Comparison of ENCODE assay signal across 1 cellular context in the genomic region with DNA sequence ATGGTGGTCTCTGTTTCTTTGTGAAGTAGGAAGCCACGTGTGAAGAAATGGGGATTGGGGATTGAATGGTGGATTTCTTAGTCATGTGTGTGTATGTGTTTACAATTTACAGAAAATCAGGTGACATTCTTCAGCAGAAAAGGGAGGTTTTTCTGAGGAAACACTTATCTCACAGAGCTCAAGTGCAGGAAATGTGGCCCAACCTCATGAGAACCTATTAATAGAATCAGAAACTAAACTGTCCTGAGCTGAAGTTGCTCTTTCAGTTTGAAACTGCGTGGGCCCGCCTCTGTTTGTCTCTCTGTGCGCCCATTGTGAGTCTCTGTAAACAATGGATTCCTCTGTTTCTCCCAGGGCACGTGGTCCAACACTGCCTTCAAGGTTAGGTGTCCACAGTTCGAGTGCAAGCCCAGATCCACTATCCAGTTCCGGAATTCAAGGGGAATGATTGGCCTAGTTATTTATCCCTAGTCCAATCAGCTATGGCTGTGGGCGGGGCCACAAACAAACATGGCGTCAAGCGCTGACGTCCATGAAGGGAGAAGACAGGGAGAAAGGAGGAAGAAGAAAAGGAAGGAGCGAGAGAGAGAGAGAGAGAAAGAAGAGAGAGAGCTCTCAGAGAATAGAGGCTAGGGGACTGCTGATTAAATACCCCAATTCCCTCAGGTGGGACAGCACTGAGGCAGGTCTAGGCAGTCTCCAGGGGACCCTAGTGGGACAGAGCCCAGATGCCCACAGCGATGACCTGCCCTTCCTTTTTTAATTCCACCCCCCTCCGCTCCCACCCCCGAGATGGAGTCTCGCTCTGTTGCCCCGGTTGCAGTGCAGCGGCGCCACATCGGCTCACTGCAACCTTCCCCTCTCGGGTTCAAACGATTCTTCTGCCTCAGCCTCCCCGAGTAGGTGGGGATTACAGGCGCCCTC.
TF ChIP-seq lines count a peak whose summit lies in the region.

No MANE protein-coding gene starts in this region.

TF ChIP-seq in GM12878, 131 proteins besides CTCF, POLR2A, EP300 and RAD21 (continues in another document):
- TF ChIP-seq POLR2AphosphoS2 (IDR thresholded peaks at IDR 0.05; ENCODE audit: low read depth, low read length), result no peak
- TF ChIP-seq, protein P1, sequence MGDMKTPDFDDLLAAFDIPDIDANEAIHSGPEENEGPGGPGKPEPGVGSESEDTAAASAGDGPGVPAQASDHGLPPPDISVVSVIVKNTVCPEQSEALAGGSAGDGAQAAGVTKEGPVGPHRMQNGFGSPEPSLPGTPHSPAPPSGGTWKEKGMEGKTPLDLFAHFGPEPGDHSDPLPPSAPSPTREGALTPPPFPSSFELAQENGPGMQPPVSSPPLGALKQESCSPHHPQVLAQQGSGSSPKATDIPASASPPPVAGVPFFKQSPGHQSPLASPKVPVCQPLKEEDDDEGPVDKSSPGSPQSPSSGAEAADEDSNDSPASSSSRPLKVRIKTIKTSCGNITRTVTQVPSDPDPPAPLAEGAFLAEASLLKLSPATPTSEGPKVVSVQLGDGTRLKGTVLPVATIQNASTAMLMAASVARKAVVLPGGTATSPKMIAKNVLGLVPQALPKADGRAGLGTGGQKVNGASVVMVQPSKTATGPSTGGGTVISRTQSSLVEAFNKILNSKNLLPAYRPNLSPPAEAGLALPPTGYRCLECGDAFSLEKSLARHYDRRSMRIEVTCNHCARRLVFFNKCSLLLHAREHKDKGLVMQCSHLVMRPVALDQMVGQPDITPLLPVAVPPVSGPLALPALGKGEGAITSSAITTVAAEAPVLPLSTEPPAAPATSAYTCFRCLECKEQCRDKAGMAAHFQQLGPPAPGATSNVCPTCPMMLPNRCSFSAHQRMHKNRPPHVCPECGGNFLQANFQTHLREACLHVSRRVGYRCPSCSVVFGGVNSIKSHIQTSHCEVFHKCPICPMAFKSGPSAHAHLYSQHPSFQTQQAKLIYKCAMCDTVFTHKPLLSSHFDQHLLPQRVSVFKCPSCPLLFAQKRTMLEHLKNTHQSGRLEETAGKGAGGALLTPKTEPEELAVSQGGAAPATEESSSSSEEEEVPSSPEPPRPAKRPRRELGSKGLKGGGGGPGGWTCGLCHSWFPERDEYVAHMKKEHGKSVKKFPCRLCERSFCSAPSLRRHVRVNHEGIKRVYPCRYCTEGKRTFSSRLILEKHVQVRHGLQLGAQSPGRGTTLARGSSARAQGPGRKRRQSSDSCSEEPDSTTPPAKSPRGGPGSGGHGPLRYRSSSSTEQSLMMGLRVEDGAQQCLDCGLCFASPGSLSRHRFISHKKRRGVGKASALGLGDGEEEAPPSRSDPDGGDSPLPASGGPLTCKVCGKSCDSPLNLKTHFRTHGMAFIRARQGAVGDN (IDR thresholded peaks at IDR 0.05), result peak; percentile 97
- no peak for TF ChIP-seq ZNF217 (IDR thresholded peaks at IDR 0.05)
- TF ChIP-seq, protein P2, sequence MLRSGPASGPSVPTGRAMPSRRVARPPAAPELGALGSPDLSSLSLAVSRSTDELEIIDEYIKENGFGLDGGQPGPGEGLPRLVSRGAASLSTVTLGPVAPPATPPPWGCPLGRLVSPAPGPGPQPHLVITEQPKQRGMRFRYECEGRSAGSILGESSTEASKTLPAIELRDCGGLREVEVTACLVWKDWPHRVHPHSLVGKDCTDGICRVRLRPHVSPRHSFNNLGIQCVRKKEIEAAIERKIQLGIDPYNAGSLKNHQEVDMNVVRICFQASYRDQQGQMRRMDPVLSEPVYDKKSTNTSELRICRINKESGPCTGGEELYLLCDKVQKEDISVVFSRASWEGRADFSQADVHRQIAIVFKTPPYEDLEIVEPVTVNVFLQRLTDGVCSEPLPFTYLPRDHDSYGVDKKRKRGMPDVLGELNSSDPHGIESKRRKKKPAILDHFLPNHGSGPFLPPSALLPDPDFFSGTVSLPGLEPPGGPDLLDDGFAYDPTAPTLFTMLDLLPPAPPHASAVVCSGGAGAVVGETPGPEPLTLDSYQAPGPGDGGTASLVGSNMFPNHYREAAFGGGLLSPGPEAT (IDR thresholded peaks at IDR 0.05; ENCODE audit: low read depth), result peak; percentile 50
- TF ChIP-seq MTA3 (IDR thresholded peaks at IDR 0.05; ENCODE audit: borderline replicate concordance, low read length), result no peak; the same call in 1 of the 2 replicates
- TF ChIP-seq, protein P3, sequence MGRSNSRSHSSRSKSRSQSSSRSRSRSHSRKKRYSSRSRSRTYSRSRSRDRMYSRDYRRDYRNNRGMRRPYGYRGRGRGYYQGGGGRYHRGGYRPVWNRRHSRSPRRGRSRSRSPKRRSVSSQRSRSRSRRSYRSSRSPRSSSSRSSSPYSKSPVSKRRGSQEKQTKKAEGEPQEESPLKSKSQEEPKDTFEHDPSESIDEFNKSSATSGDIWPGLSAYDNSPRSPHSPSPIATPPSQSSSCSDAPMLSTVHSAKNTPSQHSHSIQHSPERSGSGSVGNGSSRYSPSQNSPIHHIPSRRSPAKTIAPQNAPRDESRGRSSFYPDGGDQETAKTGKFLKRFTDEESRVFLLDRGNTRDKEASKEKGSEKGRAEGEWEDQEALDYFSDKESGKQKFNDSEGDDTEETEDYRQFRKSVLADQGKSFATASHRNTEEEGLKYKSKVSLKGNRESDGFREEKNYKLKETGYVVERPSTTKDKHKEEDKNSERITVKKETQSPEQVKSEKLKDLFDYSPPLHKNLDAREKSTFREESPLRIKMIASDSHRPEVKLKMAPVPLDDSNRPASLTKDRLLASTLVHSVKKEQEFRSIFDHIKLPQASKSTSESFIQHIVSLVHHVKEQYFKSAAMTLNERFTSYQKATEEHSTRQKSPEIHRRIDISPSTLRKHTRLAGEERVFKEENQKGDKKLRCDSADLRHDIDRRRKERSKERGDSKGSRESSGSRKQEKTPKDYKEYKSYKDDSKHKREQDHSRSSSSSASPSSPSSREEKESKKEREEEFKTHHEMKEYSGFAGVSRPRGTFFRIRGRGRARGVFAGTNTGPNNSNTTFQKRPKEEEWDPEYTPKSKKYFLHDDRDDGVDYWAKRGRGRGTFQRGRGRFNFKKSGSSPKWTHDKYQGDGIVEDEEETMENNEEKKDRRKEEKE (IDR thresholded peaks at IDR 0.05), result no peak
- TF ChIP-seq MEF2B (IDR thresholded peaks at IDR 0.05; ENCODE audit: partially characterized antibody, poor library complexity, severe bottlenecking), result peak; percentile 92
- TF ChIP-seq KDM1A (IDR thresholded peaks at IDR 0.05; ENCODE audit: borderline replicate concordance), result no peak
- TF ChIP-seq RELA (IDR thresholded peaks at IDR 0.05; ENCODE audit: borderline replicate concordance, partially characterized antibody), result peak; percentile 5
- no peak for TF ChIP-seq ZNF384 (IDR thresholded peaks at IDR 0.05; ENCODE audit: borderline replicate concordance, low read depth, low read length)
- TF ChIP-seq, protein P4, sequence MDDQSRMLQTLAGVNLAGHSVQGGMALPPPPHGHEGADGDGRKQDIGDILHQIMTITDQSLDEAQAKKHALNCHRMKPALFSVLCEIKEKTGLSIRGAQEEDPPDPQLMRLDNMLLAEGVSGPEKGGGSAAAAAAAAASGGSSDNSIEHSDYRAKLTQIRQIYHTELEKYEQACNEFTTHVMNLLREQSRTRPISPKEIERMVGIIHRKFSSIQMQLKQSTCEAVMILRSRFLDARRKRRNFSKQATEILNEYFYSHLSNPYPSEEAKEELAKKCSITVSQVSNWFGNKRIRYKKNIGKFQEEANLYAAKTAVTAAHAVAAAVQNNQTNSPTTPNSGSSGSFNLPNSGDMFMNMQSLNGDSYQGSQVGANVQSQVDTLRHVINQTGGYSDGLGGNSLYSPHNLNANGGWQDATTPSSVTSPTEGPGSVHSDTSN (IDR thresholded peaks at IDR 0.05; ENCODE audit: insufficient replicate concordance, low read depth, low read length), result no peak
- TF ChIP-seq, protein P5, sequence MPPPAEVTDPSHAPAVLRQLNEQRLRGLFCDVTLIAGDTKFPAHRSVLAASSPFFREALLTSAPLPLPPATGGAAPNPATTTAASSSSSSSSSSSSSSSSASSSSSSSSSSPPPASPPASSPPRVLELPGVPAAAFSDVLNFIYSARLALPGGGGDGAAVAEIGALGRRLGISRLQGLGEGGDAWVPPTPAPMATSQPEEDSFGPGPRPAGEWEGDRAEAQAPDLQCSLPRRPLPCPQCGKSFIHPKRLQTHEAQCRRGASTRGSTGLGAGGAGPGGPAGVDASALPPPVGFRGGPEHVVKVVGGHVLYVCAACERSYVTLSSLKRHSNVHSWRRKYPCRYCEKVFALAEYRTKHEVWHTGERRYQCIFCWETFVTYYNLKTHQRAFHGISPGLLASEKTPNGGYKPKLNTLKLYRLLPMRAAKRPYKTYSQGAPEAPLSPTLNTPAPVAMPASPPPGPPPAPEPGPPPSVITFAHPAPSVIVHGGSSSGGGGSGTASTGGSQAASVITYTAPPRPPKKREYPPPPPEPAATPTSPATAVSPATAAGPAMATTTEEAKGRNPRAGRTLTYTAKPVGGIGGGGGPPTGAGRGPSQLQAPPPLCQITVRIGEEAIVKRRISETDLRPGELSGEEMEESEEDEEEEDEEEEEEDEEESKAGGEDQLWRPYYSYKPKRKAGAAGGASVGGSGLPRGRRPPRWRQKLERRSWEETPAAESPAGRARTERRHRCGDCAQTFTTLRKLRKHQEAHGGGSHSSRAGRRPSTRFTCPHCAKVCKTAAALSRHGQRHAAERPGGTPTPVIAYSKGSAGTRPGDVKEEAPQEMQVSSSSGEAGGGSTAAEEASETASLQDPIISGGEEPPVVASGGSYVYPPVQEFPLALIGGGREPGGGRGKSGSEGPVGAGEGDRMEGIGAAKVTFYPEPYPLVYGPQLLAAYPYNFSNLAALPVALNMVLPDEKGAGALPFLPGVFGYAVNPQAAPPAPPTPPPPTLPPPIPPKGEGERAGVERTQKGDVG (CRISPR knock-in tag; IDR thresholded peaks at IDR 0.05), result no peak
- no peak for TF ChIP-seq HCFC1 (IDR thresholded peaks at IDR 0.05; ENCODE audit: low read length)
- TF ChIP-seq RB1 (IDR thresholded peaks at IDR 0.05; ENCODE audit: borderline replicate concordance), result no peak
- TF ChIP-seq POLR2AphosphoS5 (IDR thresholded peaks at IDR 0.05; ENCODE audit: low read length), result peak; percentile 67
- 0 out of 2 replicates have a peak, but pooled peaks have one; percentile 39 for TF ChIP-seq NR2C1 (IDR thresholded peaks at IDR 0.05)
- peak; percentile 98 for TF ChIP-seq RBBP5 (conservative IDR thresholded peaks at IDR 0.05)
- peak in 1 of 2 experiments; percentile 66; a peak in 2 of 4 replicates for TF ChIP-seq ETV6 (conservative IDR thresholded peaks at IDR 0.05 in 1 of 2, IDR thresholded peaks at IDR 0.05 in 1 of 2; ENCODE audit: borderline replicate concordance in 1 of 2, low read depth in 1 of 2)
- TF ChIP-seq ASH2L (IDR thresholded peaks at IDR 0.05; ENCODE audit: borderline replicate concordance, low read depth), result peak; percentile 99
- TF ChIP-seq ZNF274 (IDR thresholded peaks at IDR 0.05; ENCODE audit: insufficient read depth, insufficient read length), result no peak
- no peak for TF ChIP-seq ZNF24 (IDR thresholded peaks at IDR 0.05)
- peak; percentile 31; the same call in 1 of the 2 replicates for TF ChIP-seq FOXM1 (IDR thresholded peaks at IDR 0.05; ENCODE audit: low read depth, low read length)
- TF ChIP-seq TCF7 (IDR thresholded peaks at IDR 0.05; ENCODE audit: borderline replicate concordance), result no peak
- no peak for TF ChIP-seq CBX3 (IDR thresholded peaks at IDR 0.05; ENCODE audit: borderline replicate concordance, low read depth)
- TF ChIP-seq SUPT20H (IDR thresholded peaks at IDR 0.05; ENCODE audit: borderline replicate concordance, control insufficient read depth, low read depth, low read length), result no peak
- peak; percentile 22; the same call in 1 of the 2 replicates for TF ChIP-seq BACH1 (IDR thresholded peaks at IDR 0.05; ENCODE audit: borderline replicate concordance)
- TF ChIP-seq EGR1 (IDR thresholded peaks at IDR 0.05; ENCODE audit: borderline replicate concordance in 1 of 2, low read depth in 2 of 2, low read length in 2 of 2), result peak in 1 of 2 experiments; percentile 73; a peak in 1 of 3 replicates
- no peak for TF ChIP-seq SREBF2 (IDR thresholded peaks at IDR 0.05; ENCODE audit: low read length)
- TF ChIP-seq, protein P6, sequence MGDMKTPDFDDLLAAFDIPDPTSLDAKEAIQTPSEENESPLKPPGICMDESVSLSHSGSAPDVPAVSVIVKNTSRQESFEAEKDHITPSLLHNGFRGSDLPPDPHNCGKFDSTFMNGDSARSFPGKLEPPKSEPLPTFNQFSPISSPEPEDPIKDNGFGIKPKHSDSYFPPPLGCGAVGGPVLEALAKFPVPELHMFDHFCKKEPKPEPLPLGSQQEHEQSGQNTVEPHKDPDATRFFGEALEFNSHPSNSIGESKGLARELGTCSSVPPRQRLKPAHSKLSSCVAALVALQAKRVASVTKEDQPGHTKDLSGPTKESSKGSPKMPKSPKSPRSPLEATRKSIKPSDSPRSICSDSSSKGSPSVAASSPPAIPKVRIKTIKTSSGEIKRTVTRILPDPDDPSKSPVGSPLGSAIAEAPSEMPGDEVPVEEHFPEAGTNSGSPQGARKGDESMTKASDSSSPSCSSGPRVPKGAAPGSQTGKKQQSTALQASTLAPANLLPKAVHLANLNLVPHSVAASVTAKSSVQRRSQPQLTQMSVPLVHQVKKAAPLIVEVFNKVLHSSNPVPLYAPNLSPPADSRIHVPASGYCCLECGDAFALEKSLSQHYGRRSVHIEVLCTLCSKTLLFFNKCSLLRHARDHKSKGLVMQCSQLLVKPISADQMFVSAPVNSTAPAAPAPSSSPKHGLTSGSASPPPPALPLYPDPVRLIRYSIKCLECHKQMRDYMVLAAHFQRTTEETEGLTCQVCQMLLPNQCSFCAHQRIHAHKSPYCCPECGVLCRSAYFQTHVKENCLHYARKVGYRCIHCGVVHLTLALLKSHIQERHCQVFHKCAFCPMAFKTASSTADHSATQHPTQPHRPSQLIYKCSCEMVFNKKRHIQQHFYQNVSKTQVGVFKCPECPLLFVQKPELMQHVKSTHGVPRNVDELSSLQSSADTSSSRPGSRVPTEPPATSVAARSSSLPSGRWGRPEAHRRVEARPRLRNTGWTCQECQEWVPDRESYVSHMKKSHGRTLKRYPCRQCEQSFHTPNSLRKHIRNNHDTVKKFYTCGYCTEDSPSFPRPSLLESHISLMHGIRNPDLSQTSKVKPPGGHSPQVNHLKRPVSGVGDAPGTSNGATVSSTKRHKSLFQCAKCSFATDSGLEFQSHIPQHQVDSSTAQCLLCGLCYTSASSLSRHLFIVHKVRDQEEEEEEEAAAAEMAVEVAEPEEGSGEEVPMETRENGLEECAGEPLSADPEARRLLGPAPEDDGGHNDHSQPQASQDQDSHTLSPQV (IDR thresholded peaks at IDR 0.05), result no peak
- TF ChIP-seq YY1 (IDR thresholded peaks at IDR 0.05; ENCODE audit: low read depth, low read length), result peak; percentile 97
- TF ChIP-seq, protein P7, sequence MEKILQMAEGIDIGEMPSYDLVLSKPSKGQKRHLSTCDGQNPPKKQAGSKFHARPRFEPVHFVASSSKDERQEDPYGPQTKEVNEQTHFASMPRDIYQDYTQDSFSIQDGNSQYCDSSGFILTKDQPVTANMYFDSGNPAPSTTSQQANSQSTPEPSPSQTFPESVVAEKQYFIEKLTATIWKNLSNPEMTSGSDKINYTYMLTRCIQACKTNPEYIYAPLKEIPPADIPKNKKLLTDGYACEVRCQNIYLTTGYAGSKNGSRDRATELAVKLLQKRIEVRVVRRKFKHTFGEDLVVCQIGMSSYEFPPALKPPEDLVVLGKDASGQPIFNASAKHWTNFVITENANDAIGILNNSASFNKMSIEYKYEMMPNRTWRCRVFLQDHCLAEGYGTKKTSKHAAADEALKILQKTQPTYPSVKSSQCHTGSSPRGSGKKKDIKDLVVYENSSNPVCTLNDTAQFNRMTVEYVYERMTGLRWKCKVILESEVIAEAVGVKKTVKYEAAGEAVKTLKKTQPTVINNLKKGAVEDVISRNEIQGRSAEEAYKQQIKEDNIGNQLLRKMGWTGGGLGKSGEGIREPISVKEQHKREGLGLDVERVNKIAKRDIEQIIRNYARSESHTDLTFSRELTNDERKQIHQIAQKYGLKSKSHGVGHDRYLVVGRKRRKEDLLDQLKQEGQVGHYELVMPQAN (conservative IDR thresholded peaks at IDR 0.05), result no peak
